Comparison of ENCODE assay signal across 8 cellular contexts in genomic region chr11:93740031-93740801, GRCh38. TPM values are rescaled to one million over a fixed set of nuclear protein-coding genes. Genes with fewer than 3 reads are reported as not detected.
DNase-seq lines count a peak whose midpoint lies in the region; ATAC-seq, FAIRE-seq and TF ChIP-seq lines count a peak whose summit lies in the region.

No MANE protein-coding gene starts in this region.

- TF ChIP-seq POLR2A in GM19193 (IDR thresholded peaks at IDR 0.05; ENCODE audit: extremely low read depth, insufficient read depth, insufficient read length), result peak; percentile 33
- TF ChIP-seq POLR2A in HepG2 (IDR thresholded peaks at IDR 0.05; ENCODE audit: insufficient read depth in 1 of 2, low read depth in 2 of 2, low read length in 2 of 2), result peak in 1 of 2 experiments; percentile 74; a peak in 2 of 4 replicates

- H3K27me3 Mint-ChIP-seq in astrocyte (ENCODE audit: low read depth, unreplicated experiment), result no peaks in the 10 kb centered on the region

- peaks cover 46% of the 10 kb centered on the region for H3K4me1 ChIP-seq in Panc1 (ENCODE audit: control insufficient read depth, insufficient read depth, low read length)
- H3K4me1 ChIP-seq in astrocyte (ENCODE audit: insufficient read depth, low read length), result peaks cover 12% of the 10 kb centered on the region
- H3K4me1 ChIP-seq in HepG2 (ENCODE audit: insufficient read depth, low read length), result peaks cover 61% of the 10 kb centered on the region

- H3K9me3 ChIP-seq in Panc1 (ENCODE audit: control insufficient read depth, insufficient read depth, low read depth, low read length) (no peaks in the 10 kb centered on the region), astrocyte (ENCODE audit: insufficient read depth, low read depth, low read length) (no peaks in the 10 kb centered on the region), HepG2 (ENCODE audit: low read length) (no peaks in the 10 kb centered on the region)

- CTCF ChIA-PET in Panc1 (lab: Charles Lee), result no interaction called here
- CTCF ChIA-PET in HepG2 (lab: Yijun Ruan, JAX; ENCODE audit: low intra/inter-chr PET ratio, low total read pairs), result no interaction called here

- intact Hi-C loops in Panc1 (cut with micrococcal nuclease; ENCODE audit: unreplicated experiment) (no loop called here), HepG2 (cut with micrococcal nuclease; ENCODE audit: unreplicated experiment) (no loop called here)

- H3K4me3 ChIP-seq in Panc1 (ENCODE audit: low read depth in 2 of 2, low read length in 2 of 2) (peak overlapping the region; percentile 72 to 84), astrocyte (ENCODE audit: insufficient read depth, low read depth, low read length) (peak overlapping the region; percentile 95), HepG2 (replicated peaks in 1 of 3; ENCODE audit: insufficient read depth in 1 of 3, low read depth in 2 of 3, low read length in 3 of 3) (peak overlapping the region; percentile 79 to 90 (median 85))

- peaks cover 51% of the 10 kb centered on the region for H3K36me3 ChIP-seq in Panc1 (ENCODE audit: control insufficient read depth, insufficient read depth, low read length)
- H3K36me3 ChIP-seq in astrocyte (ENCODE audit: insufficient read depth, low read length), result peaks cover 37% of the 10 kb centered on the region
- peaks cover 9 to 39% of the 10 kb centered on the region in 2 experiments; a peak in 4 of 5 replicates for H3K36me3 ChIP-seq in HepG2 (replicated peaks in 1 of 2; ENCODE audit: control insufficient read depth in 1 of 2, insufficient read depth in 2 of 2, low read length in 2 of 2)

- H3K9ac ChIP-seq in astrocyte (ENCODE audit: low read length) (peak overlapping the region; percentile 99), HepG2 (ENCODE audit: insufficient read depth, low read depth, low read length) (peak overlapping the region; percentile 100)

- DNase-seq in Panc1 (ENCODE audit: low read depth, low spot score), result no peak
- DNase-seq in astrocyte (ENCODE audit: low read depth), result peak; percentile 48
- DNase-seq in HepG2 (ENCODE audit: low spot score), result peak; percentile 75
- DNase-seq in stimulated activated CD8-positive, alpha-beta memory T cell treated with anti-CD3 and anti-CD28 coated beads, Interleukin-4, amount 100 ng/mL, for 48 hours, result peak; percentile 64
- DNase-seq in NCI-H345 treated with DMSO at 0.1 percent for 48 hours (lab: John Stamatoyannopoulos, UW; ENCODE audit: unreplicated experiment), result no peak

- POLR2A ChIA-PET in Panc1 (lab: Charles Lee) (interaction anchor here (0.6 to 2.2 kb wide), 6 partner anchors 9 to 1353 kb away, joined by 3 to 19 read pairs (median 4); partner anchors contain the start of genes MED17 and PANX1), HepG2 (lab: Yijun Ruan, JAX) (interaction anchor here (0.7 to 5.4 kb wide), 14 partner anchors 9 to 253 kb away, joined by 3 to 114 read pairs (median 6); partner anchors contain the start of genes CEP295 and MED17)

- H3K4me2 ChIP-seq in astrocyte (ENCODE audit: low read length) (peak overlapping the region; percentile 86), HepG2 (ENCODE audit: low read depth, low read length) (peak overlapping the region; percentile 93)

- H4K20me1 ChIP-seq in astrocyte (ENCODE audit: insufficient read depth, low read length) (peaks cover 50% of the 10 kb centered on the region), HepG2 (ENCODE audit: insufficient read depth, low read length) (peaks cover 49% of the 10 kb centered on the region)

- FAIRE-seq in astrocyte (lab: Jason Lieb, UNC) (no peak), HepG2 (lab: Jason Lieb, UNC) (no peak)

- TF ChIP-seq CTCF in 22Rv1 (IDR thresholded peaks at IDR 0.05), result no peak
- no peak for TF ChIP-seq CTCF in Panc1 (IDR thresholded peaks at IDR 0.05)
- no peak for TF ChIP-seq CTCF in astrocyte (IDR thresholded peaks at IDR 0.05; ENCODE audit: insufficient read depth, low read depth, low read length)
- TF ChIP-seq CTCF in HepG2 (CRISPR knock-in tag; IDR thresholded peaks at IDR 0.05), result no peak

- TF ChIP-seq EP300 in HepG2 (IDR thresholded peaks at IDR 0.05; ENCODE audit: low read depth in 2 of 2, low read length in 2 of 2), result no peak
- no peak for TF ChIP-seq EP300 in HepG2 (CRISPR knock-in tag; IDR thresholded peaks at IDR 0.05; ENCODE audit: borderline replicate concordance)

- ATAC-seq in Panc1, result no peak
- peak; percentile 11 for ATAC-seq in HepG2
- ATAC-seq in GM18870 (IDR thresholded peaks at IDR 0.05; ENCODE audit: unreplicated experiment), result no peak

- H3K27ac Mint-ChIP-seq in astrocyte (ENCODE audit: unreplicated experiment), result peak overlapping the region; percentile 98

- in situ Hi-C loops in Panc1 (cut with HindIII; ENCODE audit: low pct_unique_long_range_greater_than_20kb, low sequenced_read_pairs), result no loop called here
- in situ Hi-C loops in HepG2 (cut with HindIII; ENCODE audit: extremely low pct_ligation_motif_present, low pct_unique_long_range_greater_than_20kb), result loop anchor here (5.0 kb wide), 1 partner anchor 42 kb away; the partner anchor contains the start of gene MED17

- H3K79me2 ChIP-seq in astrocyte (ENCODE audit: insufficient read depth, low read length) (peaks cover 74% of the 10 kb centered on the region), HepG2 (ENCODE audit: insufficient read depth, low read length) (peaks cover 92% of the 10 kb centered on the region)

- peaks cover 28% of the 10 kb centered on the region for H3K36me3 Mint-ChIP-seq in astrocyte (ENCODE audit: low read depth, unreplicated experiment)

- WGBS in HepG2 (ENCODE audit: low lambda C conversion rate), result under 1% methylated on average over 21 of the region's 21 CpGs

- BruUV-seq in Panc1 (replicated peaks; lab: Mats Ljungman, UMichigan) (no TSS peak), HepG2 (replicated peaks; lab: Mats Ljungman, UMichigan) (no TSS peak)

- no peaks in the 10 kb centered on the region for H3K27me3 ChIP-seq in Panc1 (ENCODE audit: control insufficient read depth, insufficient read depth, low read length)
- no peaks in the 10 kb centered on the region for H3K27me3 ChIP-seq in astrocyte (ENCODE audit: insufficient read depth, low read length)
- peaks cover 0 to 2% of the 10 kb centered on the region in 2 experiments; a peak in 2 of 5 replicates for H3K27me3 ChIP-seq in HepG2 (ENCODE audit: control insufficient read depth in 1 of 2, insufficient read depth in 2 of 2, low read length in 2 of 2)

- peaks cover 35% of the 10 kb centered on the region for H3K4me1 Mint-ChIP-seq in astrocyte (ENCODE audit: low read depth, unreplicated experiment)

- H3K27ac ChIP-seq in 22Rv1, result peak overlapping the region; percentile 94
- peak overlapping the region; percentile 97 for H3K27ac ChIP-seq in Panc1 (ENCODE audit: low read length)
- H3K27ac ChIP-seq in astrocyte (ENCODE audit: low read depth, low read length), result peak overlapping the region; percentile 95
- peak overlapping the region; percentile 100 for H3K27ac ChIP-seq in HepG2 (ENCODE audit: extremely low read length, insufficient read depth, low read length)

- H2AFZ ChIP-seq in astrocyte (ENCODE audit: low read depth, low read length), result no peak overlapping the region
- no peak overlapping the region for H2AFZ ChIP-seq in HepG2 (ENCODE audit: low read length)

- no peaks in the 10 kb centered on the region for H3K9me3 Mint-ChIP-seq in astrocyte (ENCODE audit: unreplicated experiment)

- peak overlapping the region; percentile 100 for H3K4me3 Mint-ChIP-seq in astrocyte (ENCODE audit: unreplicated experiment)

- no peak for TF ChIP-seq RAD21 in HepG2 (CRISPR knock-in tag; IDR thresholded peaks at IDR 0.05)

RNA-seq across cellular contexts. Expression of gene TAF1D, which starts 1.1 kb away (rescaled TPM):
- 165 TPM for total RNA-seq in Panc1 (2021; ENCODE audit: unreplicated experiment)
- 79.9 TPM for polyA plus RNA-seq in Panc1 (2012; ENCODE audit: insufficient read length)
- total RNA-seq in astrocyte, result 131 and 145 TPM in 2 replicates
- total RNA-seq in HepG2 (2016; rRNA removed; fragmentation: Illumina TruSeq; extraction: Trizol), result 96.9 and 207 TPM in 2 replicates
- total RNA-seq in HepG2 (2016; cell fraction: cytosol; rRNA removed; fragmentation: Illumina TruSeq; extraction: Trizol; ENCODE audit: low read depth), result 320 and 373 TPM in 2 replicates
- total RNA-seq in HepG2 (2016; cell fraction: insoluble cytoplasmic fraction; rRNA removed; fragmentation: Illumina TruSeq; extraction: Trizol), result 98.4 and 219 TPM in 2 replicates
- 240 and 274 TPM in 2 replicates for total RNA-seq in HepG2 (2016; cell fraction: membrane; rRNA removed; fragmentation: Illumina TruSeq; extraction: Trizol)
- 644 and 668 TPM in 2 replicates for total RNA-seq in HepG2 (2016; cell fraction: nucleus; rRNA removed; fragmentation: Illumina TruSeq; extraction: Trizol)
- polyA plus RNA-seq in HepG2 (2011; rRNA removed), result 99.6 and 132 TPM in 2 replicates
- polyA plus RNA-seq in HepG2 (2011; cell fraction: cytosol; rRNA removed), result 31.0 and 42.4 TPM in 2 replicates
- 212 and 272 TPM in 2 replicates for polyA plus RNA-seq in HepG2 (2011; cell fraction: nucleus; rRNA removed)
- 164 and 195 TPM in 2 replicates for polyA plus RNA-seq in HepG2 (2012)
- 299 and 310 TPM in 2 replicates for polyA plus RNA-seq in HepG2 (2016; cell fraction: cytosol; fragmentation: Illumina TruSeq; extraction: Trizol; ENCODE audit: low read depth)
- polyA plus RNA-seq in HepG2 (2016; cell fraction: insoluble cytoplasmic fraction; fragmentation: Illumina TruSeq; extraction: Trizol; ENCODE audit: low read depth), result 128 and 141 TPM in 2 replicates
- polyA plus RNA-seq in HepG2 (2016; cell fraction: membrane; fragmentation: Illumina TruSeq; extraction: Trizol; ENCODE audit: low read depth), result 203 and 217 TPM in 2 replicates
- 962 and 1,010 TPM in 2 replicates for polyA plus RNA-seq in HepG2 (2016; cell fraction: nucleus; fragmentation: Illumina TruSeq; extraction: Trizol; ENCODE audit: insufficient read depth, low read depth)
- 44.5 and 146 TPM in 2 replicates for polyA minus RNA-seq in HepG2 (2011; rRNA and poly(A)+ RNA removed; ENCODE audit: low replicate concordance)
- 58.0 and 63.0 TPM in 2 replicates for polyA minus RNA-seq in HepG2 (2011; cell fraction: cytosol; rRNA and poly(A)+ RNA removed)
- polyA minus RNA-seq in HepG2 (2011; cell fraction: nucleus; rRNA and poly(A)+ RNA removed), result 1,028 and 1,029 TPM in 2 replicates

RNA-seq across cellular contexts. Expression of gene C11orf54, which starts 1.3 kb away (rescaled TPM):
- total RNA-seq in Panc1 (2021; ENCODE audit: unreplicated experiment) (31.0 TPM), astrocyte (12.7 and 14.8 TPM in 2 replicates), HepG2 (2016; rRNA removed; fragmentation: Illumina TruSeq; extraction: Trizol) (50.1 and 68.3 TPM in 2 replicates)
- polyA plus RNA-seq in Panc1 (2012; ENCODE audit: insufficient read length), result 16.5 TPM
- total RNA-seq in HepG2 (2016; cell fraction: cytosol; rRNA removed; fragmentation: Illumina TruSeq; extraction: Trizol; ENCODE audit: low read depth), result 25.7 and 26.9 TPM in 2 replicates
- total RNA-seq in HepG2 (2016; cell fraction: insoluble cytoplasmic fraction; rRNA removed; fragmentation: Illumina TruSeq; extraction: Trizol), result 51.7 and 81.8 TPM in 2 replicates
- total RNA-seq in HepG2 (2016; cell fraction: membrane; rRNA removed; fragmentation: Illumina TruSeq; extraction: Trizol), result 18.4 and 20.7 TPM in 2 replicates
- total RNA-seq in HepG2 (2016; cell fraction: nucleus; rRNA removed; fragmentation: Illumina TruSeq; extraction: Trizol), result 25.8 and 27.7 TPM in 2 replicates
- polyA plus RNA-seq in HepG2 (2011; rRNA removed), result 36.1 and 42.7 TPM in 2 replicates
- 17.5 and 31.2 TPM in 2 replicates for polyA plus RNA-seq in HepG2 (2011; cell fraction: cytosol; rRNA removed)
- 16.4 and 20.9 TPM in 2 replicates for polyA plus RNA-seq in HepG2 (2011; cell fraction: nucleus; rRNA removed)
- 50.3 and 62.2 TPM in 2 replicates for polyA plus RNA-seq in HepG2 (2012)
- polyA plus RNA-seq in HepG2 (2016; cell fraction: cytosol; fragmentation: Illumina TruSeq; extraction: Trizol; ENCODE audit: low read depth), result 4.0 TPM in 2 replicates
- 54.3 and 55.1 TPM in 2 replicates for polyA plus RNA-seq in HepG2 (2016; cell fraction: insoluble cytoplasmic fraction; fragmentation: Illumina TruSeq; extraction: Trizol; ENCODE audit: low read depth)
- 7.4 and 7.6 TPM in 2 replicates for polyA plus RNA-seq in HepG2 (2016; cell fraction: membrane; fragmentation: Illumina TruSeq; extraction: Trizol; ENCODE audit: low read depth)
- polyA plus RNA-seq in HepG2 (2016; cell fraction: nucleus; fragmentation: Illumina TruSeq; extraction: Trizol; ENCODE audit: insufficient read depth, low read depth), result 29.7 and 38.5 TPM in 2 replicates
- polyA minus RNA-seq in HepG2 (2011; rRNA and poly(A)+ RNA removed; ENCODE audit: low replicate concordance), result 12.3 and 13.3 TPM in 2 replicates
- 33.1 and 37.5 TPM in 2 replicates for polyA minus RNA-seq in HepG2 (2011; cell fraction: cytosol; rRNA and poly(A)+ RNA removed)
- polyA minus RNA-seq in HepG2 (2011; cell fraction: nucleus; rRNA and poly(A)+ RNA removed), result 40.4 and 47.0 TPM in 2 replicates

RNA-seq across cellular contexts. Expression of gene MED17, which starts 43.9 kb away (rescaled TPM):
- total RNA-seq in Panc1 (2021; ENCODE audit: unreplicated experiment) (52.4 TPM), astrocyte (37.0 and 40.0 TPM in 2 replicates), HepG2 (2016; rRNA removed; fragmentation: Illumina TruSeq; extraction: Trizol) (31.3 and 37.0 TPM in 2 replicates)
- 53.1 TPM for polyA plus RNA-seq in Panc1 (2012; ENCODE audit: insufficient read length)
- total RNA-seq in HepG2 (2016; cell fraction: cytosol; rRNA removed; fragmentation: Illumina TruSeq; extraction: Trizol; ENCODE audit: low read depth), result 8.3 and 9.8 TPM in 2 replicates
- total RNA-seq in HepG2 (2016; cell fraction: insoluble cytoplasmic fraction; rRNA removed; fragmentation: Illumina TruSeq; extraction: Trizol), result 31.5 and 35.3 TPM in 2 replicates
- total RNA-seq in HepG2 (2016; cell fraction: membrane; rRNA removed; fragmentation: Illumina TruSeq; extraction: Trizol), result 11.6 and 12.4 TPM in 2 replicates
- 49.0 and 52.1 TPM in 2 replicates for total RNA-seq in HepG2 (2016; cell fraction: nucleus; rRNA removed; fragmentation: Illumina TruSeq; extraction: Trizol)
- polyA plus RNA-seq in HepG2 (2011; rRNA removed), result 18.0 and 23.1 TPM in 2 replicates
- 6.8 and 9.6 TPM in 2 replicates for polyA plus RNA-seq in HepG2 (2011; cell fraction: cytosol; rRNA removed)
- 43.3 and 55.5 TPM in 2 replicates for polyA plus RNA-seq in HepG2 (2011; cell fraction: nucleus; rRNA removed)
- 11.6 and 17.1 TPM in 2 replicates for polyA plus RNA-seq in HepG2 (2012)
- polyA plus RNA-seq in HepG2 (2016; cell fraction: cytosol; fragmentation: Illumina TruSeq; extraction: Trizol; ENCODE audit: low read depth), result 1.0 and 1.4 TPM in 2 replicates
- 27.1 and 28.5 TPM in 2 replicates for polyA plus RNA-seq in HepG2 (2016; cell fraction: insoluble cytoplasmic fraction; fragmentation: Illumina TruSeq; extraction: Trizol; ENCODE audit: low read depth)
- polyA plus RNA-seq in HepG2 (2016; cell fraction: membrane; fragmentation: Illumina TruSeq; extraction: Trizol; ENCODE audit: low read depth), result 2.1 and 2.8 TPM in 2 replicates
- polyA plus RNA-seq in HepG2 (2016; cell fraction: nucleus; fragmentation: Illumina TruSeq; extraction: Trizol; ENCODE audit: insufficient read depth, low read depth), result 64.6 and 73.7 TPM in 2 replicates
- 19.9 and 28.6 TPM in 2 replicates for polyA minus RNA-seq in HepG2 (2011; rRNA and poly(A)+ RNA removed; ENCODE audit: low replicate concordance)
- polyA minus RNA-seq in HepG2 (2011; cell fraction: cytosol; rRNA and poly(A)+ RNA removed), result 7.9 and 9.3 TPM in 2 replicates
- 90.1 and 95.1 TPM in 2 replicates for polyA minus RNA-seq in HepG2 (2011; cell fraction: nucleus; rRNA and poly(A)+ RNA removed)

Comparison
In these comparisons a context has a peak if more than half of its experiments do, and no peak if none do; other contexts are left out.
1. DNase-seq: peak in astrocyte (single experiment), HepG2 (single experiment) and stimulated activated CD8-positive, alpha-beta memory T cell treated with anti-CD3 and anti-CD28 coated beads, Interleukin-4, amount 100 ng/mL, for 48 hours (single experiment); none in Panc1 (single experiment) and NCI-H345 treated with DMSO at 0.1 percent for 48 hours (single experiment).
2. Peak in every context shown above with its lines, with median percentiles within 50 percentile points of each other: H3K27ac ChIP-seq and H3K4me3 ChIP-seq.